ENCODE assay signal across 1 cellular context in the genomic region with DNA sequence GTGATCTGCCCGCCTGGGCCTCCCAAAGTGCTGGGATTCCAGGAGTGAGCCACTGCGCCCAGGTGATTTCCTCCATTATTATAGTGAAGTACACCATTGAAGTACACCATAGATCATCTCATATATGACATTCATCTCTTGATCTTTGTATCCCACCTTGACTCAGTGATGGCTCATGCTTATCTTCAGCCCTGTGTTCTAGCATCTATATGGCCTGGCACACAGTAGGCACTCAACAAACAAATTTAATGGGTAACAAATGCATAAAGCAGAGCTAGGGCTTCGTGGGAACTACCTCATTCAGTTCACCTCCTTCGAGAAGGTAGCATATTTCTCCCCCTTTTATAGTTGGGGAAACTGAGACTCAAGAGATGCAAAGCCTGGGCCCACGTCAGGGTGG.
TF ChIP-seq lines count a peak whose summit lies in the region.

No MANE protein-coding gene starts in this region.

TF ChIP-seq in GM12878, 131 proteins besides CTCF, POLR2A, EP300 and RAD21:
- TF ChIP-seq, protein P1, sequence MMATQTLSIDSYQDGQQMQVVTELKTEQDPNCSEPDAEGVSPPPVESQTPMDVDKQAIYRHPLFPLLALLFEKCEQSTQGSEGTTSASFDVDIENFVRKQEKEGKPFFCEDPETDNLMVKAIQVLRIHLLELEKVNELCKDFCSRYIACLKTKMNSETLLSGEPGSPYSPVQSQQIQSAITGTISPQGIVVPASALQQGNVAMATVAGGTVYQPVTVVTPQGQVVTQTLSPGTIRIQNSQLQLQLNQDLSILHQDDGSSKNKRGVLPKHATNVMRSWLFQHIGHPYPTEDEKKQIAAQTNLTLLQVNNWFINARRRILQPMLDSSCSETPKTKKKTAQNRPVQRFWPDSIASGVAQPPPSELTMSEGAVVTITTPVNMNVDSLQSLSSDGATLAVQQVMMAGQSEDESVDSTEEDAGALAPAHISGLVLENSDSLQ (IDR thresholded peaks at IDR 0.05), result no peak
- TF ChIP-seq, protein P2, sequence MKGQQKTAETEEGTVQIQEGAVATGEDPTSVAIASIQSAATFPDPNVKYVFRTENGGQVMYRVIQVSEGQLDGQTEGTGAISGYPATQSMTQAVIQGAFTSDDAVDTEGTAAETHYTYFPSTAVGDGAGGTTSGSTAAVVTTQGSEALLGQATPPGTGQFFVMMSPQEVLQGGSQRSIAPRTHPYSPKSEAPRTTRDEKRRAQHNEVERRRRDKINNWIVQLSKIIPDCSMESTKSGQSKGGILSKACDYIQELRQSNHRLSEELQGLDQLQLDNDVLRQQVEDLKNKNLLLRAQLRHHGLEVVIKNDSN (IDR thresholded peaks at IDR 0.05; ENCODE audit: borderline replicate concordance, extremely low read length, insufficient read depth, low read depth, low read length), result no peak
- TF ChIP-seq, protein P3, sequence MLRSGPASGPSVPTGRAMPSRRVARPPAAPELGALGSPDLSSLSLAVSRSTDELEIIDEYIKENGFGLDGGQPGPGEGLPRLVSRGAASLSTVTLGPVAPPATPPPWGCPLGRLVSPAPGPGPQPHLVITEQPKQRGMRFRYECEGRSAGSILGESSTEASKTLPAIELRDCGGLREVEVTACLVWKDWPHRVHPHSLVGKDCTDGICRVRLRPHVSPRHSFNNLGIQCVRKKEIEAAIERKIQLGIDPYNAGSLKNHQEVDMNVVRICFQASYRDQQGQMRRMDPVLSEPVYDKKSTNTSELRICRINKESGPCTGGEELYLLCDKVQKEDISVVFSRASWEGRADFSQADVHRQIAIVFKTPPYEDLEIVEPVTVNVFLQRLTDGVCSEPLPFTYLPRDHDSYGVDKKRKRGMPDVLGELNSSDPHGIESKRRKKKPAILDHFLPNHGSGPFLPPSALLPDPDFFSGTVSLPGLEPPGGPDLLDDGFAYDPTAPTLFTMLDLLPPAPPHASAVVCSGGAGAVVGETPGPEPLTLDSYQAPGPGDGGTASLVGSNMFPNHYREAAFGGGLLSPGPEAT (IDR thresholded peaks at IDR 0.05; ENCODE audit: low read depth), result no peak
- TF ChIP-seq ASH2L (IDR thresholded peaks at IDR 0.05; ENCODE audit: borderline replicate concordance, low read depth), result no peak
- TF ChIP-seq, protein P4, sequence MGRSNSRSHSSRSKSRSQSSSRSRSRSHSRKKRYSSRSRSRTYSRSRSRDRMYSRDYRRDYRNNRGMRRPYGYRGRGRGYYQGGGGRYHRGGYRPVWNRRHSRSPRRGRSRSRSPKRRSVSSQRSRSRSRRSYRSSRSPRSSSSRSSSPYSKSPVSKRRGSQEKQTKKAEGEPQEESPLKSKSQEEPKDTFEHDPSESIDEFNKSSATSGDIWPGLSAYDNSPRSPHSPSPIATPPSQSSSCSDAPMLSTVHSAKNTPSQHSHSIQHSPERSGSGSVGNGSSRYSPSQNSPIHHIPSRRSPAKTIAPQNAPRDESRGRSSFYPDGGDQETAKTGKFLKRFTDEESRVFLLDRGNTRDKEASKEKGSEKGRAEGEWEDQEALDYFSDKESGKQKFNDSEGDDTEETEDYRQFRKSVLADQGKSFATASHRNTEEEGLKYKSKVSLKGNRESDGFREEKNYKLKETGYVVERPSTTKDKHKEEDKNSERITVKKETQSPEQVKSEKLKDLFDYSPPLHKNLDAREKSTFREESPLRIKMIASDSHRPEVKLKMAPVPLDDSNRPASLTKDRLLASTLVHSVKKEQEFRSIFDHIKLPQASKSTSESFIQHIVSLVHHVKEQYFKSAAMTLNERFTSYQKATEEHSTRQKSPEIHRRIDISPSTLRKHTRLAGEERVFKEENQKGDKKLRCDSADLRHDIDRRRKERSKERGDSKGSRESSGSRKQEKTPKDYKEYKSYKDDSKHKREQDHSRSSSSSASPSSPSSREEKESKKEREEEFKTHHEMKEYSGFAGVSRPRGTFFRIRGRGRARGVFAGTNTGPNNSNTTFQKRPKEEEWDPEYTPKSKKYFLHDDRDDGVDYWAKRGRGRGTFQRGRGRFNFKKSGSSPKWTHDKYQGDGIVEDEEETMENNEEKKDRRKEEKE (IDR thresholded peaks at IDR 0.05), result no peak
- TF ChIP-seq HDAC6 (IDR thresholded peaks at IDR 0.05; ENCODE audit: unreplicated experiment), result no peak
- TF ChIP-seq, protein P5, sequence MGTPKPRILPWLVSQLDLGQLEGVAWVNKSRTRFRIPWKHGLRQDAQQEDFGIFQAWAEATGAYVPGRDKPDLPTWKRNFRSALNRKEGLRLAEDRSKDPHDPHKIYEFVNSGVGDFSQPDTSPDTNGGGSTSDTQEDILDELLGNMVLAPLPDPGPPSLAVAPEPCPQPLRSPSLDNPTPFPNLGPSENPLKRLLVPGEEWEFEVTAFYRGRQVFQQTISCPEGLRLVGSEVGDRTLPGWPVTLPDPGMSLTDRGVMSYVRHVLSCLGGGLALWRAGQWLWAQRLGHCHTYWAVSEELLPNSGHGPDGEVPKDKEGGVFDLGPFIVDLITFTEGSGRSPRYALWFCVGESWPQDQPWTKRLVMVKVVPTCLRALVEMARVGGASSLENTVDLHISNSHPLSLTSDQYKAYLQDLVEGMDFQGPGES (IDR thresholded peaks at IDR 0.05), result no peak
- TF ChIP-seq NBN (IDR thresholded peaks at IDR 0.05), result no peak
- TF ChIP-seq MYC (IDR thresholded peaks at IDR 0.05; ENCODE audit: insufficient read depth, insufficient read length, insufficient replicate concordance, low read length, severe bottlenecking), result no peak
- TF ChIP-seq CHD1 (IDR thresholded peaks at IDR 0.05; ENCODE audit: low read depth, low read length), result no peak
- TF ChIP-seq, protein P6, sequence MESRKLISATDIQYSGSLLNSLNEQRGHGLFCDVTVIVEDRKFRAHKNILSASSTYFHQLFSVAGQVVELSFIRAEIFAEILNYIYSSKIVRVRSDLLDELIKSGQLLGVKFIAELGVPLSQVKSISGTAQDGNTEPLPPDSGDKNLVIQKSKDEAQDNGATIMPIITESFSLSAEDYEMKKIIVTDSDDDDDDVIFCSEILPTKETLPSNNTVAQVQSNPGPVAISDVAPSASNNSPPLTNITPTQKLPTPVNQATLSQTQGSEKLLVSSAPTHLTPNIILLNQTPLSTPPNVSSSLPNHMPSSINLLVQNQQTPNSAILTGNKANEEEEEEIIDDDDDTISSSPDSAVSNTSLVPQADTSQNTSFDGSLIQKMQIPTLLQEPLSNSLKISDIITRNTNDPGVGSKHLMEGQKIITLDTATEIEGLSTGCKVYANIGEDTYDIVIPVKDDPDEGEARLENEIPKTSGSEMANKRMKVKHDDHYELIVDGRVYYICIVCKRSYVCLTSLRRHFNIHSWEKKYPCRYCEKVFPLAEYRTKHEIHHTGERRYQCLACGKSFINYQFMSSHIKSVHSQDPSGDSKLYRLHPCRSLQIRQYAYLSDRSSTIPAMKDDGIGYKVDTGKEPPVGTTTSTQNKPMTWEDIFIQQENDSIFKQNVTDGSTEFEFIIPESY (IDR thresholded peaks at IDR 0.05), result no peak
- TF ChIP-seq STAT1 (conservative IDR thresholded peaks at IDR 0.05), result no peak
